ENCODE assay signal across 15 cellular contexts in the genomic region with DNA sequence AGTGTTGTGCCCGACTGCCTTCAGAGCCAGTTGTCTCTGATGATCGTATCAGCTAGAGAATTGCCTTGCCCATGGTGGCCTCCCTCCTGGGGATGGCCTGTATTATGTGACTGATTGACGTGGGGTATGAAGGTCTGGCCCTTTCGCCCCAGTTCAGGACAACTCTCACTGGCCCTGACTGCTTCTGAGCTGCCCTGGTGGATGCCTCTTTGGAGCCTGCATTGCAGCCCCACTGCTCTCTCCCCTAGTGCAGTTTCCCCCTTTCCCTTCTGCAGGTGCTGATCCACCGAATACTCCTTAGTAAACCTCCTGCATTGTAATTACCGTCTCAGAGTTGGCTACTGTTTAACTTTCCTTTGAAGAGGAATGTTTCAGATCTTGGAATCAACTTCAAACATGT. TPM values are rescaled to one million over a fixed set of nuclear protein-coding genes. Genes with fewer than 3 reads are reported as not detected.
DNase-seq lines count a peak whose midpoint lies in the region; ATAC-seq and TF ChIP-seq lines count a peak whose summit lies in the region.
"Had no signal": no experiment of that assay in that cellular context is flagged by ENCODE, and none has a peak within 500 bp of the region (broad histone marks: within the 10 kb centered on the region; RNA-seq: fewer than 3 reads in every experiment).

No MANE protein-coding gene starts in this region.

- ATAC-seq in heart left ventricle (peak; percentile 5 to 45 (median 38)), left ventricle myocardium superior (no peak), WTC11 (peak; percentile 89), HG02981 (IDR thresholded peaks at IDR 0.05; ENCODE audit: unreplicated experiment) (no peak)

- no TSS peak for BruUV-seq in A673 (replicated peaks; lab: Mats Ljungman, UMichigan)

- CTCF ChIA-PET in WTC11 (lab: Charles Lee): interaction anchor here (1.0 to 1.9 kb wide), 4 partner anchors 9 to 38 kb away, joined by 3 to 15 read pairs (median 3); no protein-coding TSS in a partner anchor
- CTCF ChIA-PET in A673 (lab: Charles Lee): interaction anchor here (0.6 to 1.5 kb wide), 3 partner anchors 19 to 183 kb away, joined by 3 to 7 read pairs (median 6); no protein-coding TSS in a partner anchor

- TF ChIP-seq EP300 in transverse colon (IDR thresholded peaks at IDR 0.05; ENCODE audit: low read depth): no peak

- POLR2A ChIA-PET in WTC11 (lab: Charles Lee) (no interaction called here), A673 (lab: Charles Lee; ENCODE audit: low non-redundant PET) (no interaction called here)

- DNase-seq in heart left ventricle: no peak
- DNase-seq in left ventricle myocardium superior: no peak
- no peak for DNase-seq in WTC11 (ENCODE audit: low spot score)
- DNase-seq in left kidney (ENCODE audit: low read depth, low spot score): peak; percentile 51
- no peak for DNase-seq in transverse colon
- no peak for DNase-seq in A673 (ENCODE audit: low spot score)
- no peak for DNase-seq in hepatocyte (ENCODE audit: low spot score)
- DNase-seq: activated CD4-positive, alpha-beta memory T cell treated with anti-CD3 and anti-CD28 coated beads for 36 hours; activated naive CD4-positive, alpha-beta T cell treated with Interleukin-2 at 50 U/mL for 16 hours; DMS79; NCI-H1436; NCI-H69; SW 1271; tibial artery had no signal

- no peak overlapping the region for H3K4me3 ChIP-seq in heart left ventricle
- H3K4me3 ChIP-seq in transverse colon: no peak overlapping the region
- no peak overlapping the region for H3K4me3 ChIP-seq in A673 (ENCODE audit: low read depth, low read length, poor library complexity, severe bottlenecking)
- no peak overlapping the region for H3K4me3 ChIP-seq in hepatocyte
- H3K4me3 ChIP-seq: tibial artery had no signal

- in situ Hi-C loops in transverse colon (cut with MboI; ENCODE audit: low pct_ligation_motif_present in 1 of 4, low pct_unique_long_range_greater_than_20kb in 1 of 4, low sequenced_read_pairs in 3 of 4): no loop called here

- H3K4me1 ChIP-seq in heart left ventricle (peaks cover 0 to 17% (median 4%) of the 10 kb centered on the region in 12 donors), transverse colon (peaks cover 0 to 11% (median 0%) of the 10 kb centered on the region in 4 donors), A673 (ENCODE audit: insufficient read depth, low read length, poor library complexity, severe bottlenecking) (peaks cover 26% of the 10 kb centered on the region), hepatocyte (ENCODE audit: insufficient read depth) (no peaks in the 10 kb centered on the region)

- H3K9me3 Mint-ChIP-seq in WTC11: no peaks in the 10 kb centered on the region
- H3K9me3 Mint-ChIP-seq: activated CD4-positive, alpha-beta memory T cell treated with anti-CD3 and anti-CD28 coated beads for 36 hours had no signal

- H3K27ac Mint-ChIP-seq in WTC11: no peak overlapping the region
- H3K27ac Mint-ChIP-seq: activated CD4-positive, alpha-beta memory T cell treated with anti-CD3 and anti-CD28 coated beads for 36 hours had no signal

- H4K20me1 ChIP-seq in hepatocyte (ENCODE audit: insufficient read depth, poor library complexity, severe bottlenecking): no peaks in the 10 kb centered on the region

- H3K36me3 ChIP-seq in heart left ventricle (no peaks in the 10 kb centered on the region), transverse colon (no peaks in the 10 kb centered on the region), A673 (ENCODE audit: insufficient read depth, low read length, poor library complexity, severe bottlenecking) (no peaks in the 10 kb centered on the region), hepatocyte (replicated peaks; ENCODE audit: insufficient read depth, low read depth) (no peaks in the 10 kb centered on the region)
- H3K36me3 ChIP-seq: tibial artery had no signal

- TF ChIP-seq POLR2A in heart left ventricle (IDR thresholded peaks at IDR 0.05) (no peak), transverse colon (IDR thresholded peaks at IDR 0.05) (no peak)

- H3K4me1 Mint-ChIP-seq in WTC11: peaks cover 23% of the 10 kb centered on the region

- H3K36me3 Mint-ChIP-seq in WTC11: no peaks in the 10 kb centered on the region

- H3K27ac ChIP-seq in heart left ventricle: peak overlapping the region; percentile 38 to 76 (median 62)
- peak overlapping the region in 3 of 4 donors; percentile 2 to 48 (median 13) for H3K27ac ChIP-seq in transverse colon
- no peak overlapping the region for H3K27ac ChIP-seq in A673 (ENCODE audit: low read depth, low read length, poor library complexity, severe bottlenecking)
- H3K27ac ChIP-seq in hepatocyte: no peak overlapping the region
- H3K27ac ChIP-seq: tibial artery had no signal

- intact Hi-C loops in heart left ventricle (cut with DNase I): no loop called here
- intact Hi-C loops in left ventricle myocardium superior (cut with micrococcal nuclease): no loop called here
- intact Hi-C loops in transverse colon (cut with DNase I; ENCODE audit: low total_unique reads): no loop called here
- intact Hi-C loops in A673 (cut with micrococcal nuclease; ENCODE audit: unreplicated experiment): no loop called here

- H3K27me3 ChIP-seq in heart left ventricle (no peaks in the 10 kb centered on the region), transverse colon (no peaks in the 10 kb centered on the region), A673 (replicated peaks; ENCODE audit: insufficient read depth, low read depth, low read length, poor library complexity) (no peaks in the 10 kb centered on the region), hepatocyte (no peaks in the 10 kb centered on the region)
- H3K27me3 ChIP-seq: tibial artery had no signal

- no peaks in the 10 kb centered on the region for H3K9me2 ChIP-seq in hepatocyte (replicated peaks; ENCODE audit: insufficient read depth)

- WGBS in heart left ventricle, 4 donors: 57 to 64% (median 61%) methylated on average over 6 of the region's 6 CpGs
- WGBS in transverse colon (ENCODE audit: low coverage in 1 of 2), 2 donors: 40 to 48% methylated on average over 1 to 6 of the region's 6 CpGs
- 70% methylated on average over 6 of the region's 6 CpGs for WGBS in hepatocyte (ENCODE audit: low lambda C conversion rate, missing lambda C conversion rate)

- H3K79me2 ChIP-seq in hepatocyte: no peaks in the 10 kb centered on the region

- no peaks in the 10 kb centered on the region for H3K27me3 Mint-ChIP-seq in WTC11 (ENCODE audit: low read depth)
- H3K27me3 Mint-ChIP-seq: activated CD4-positive, alpha-beta memory T cell treated with anti-CD3 and anti-CD28 coated beads for 36 hours had no signal

- no peak overlapping the region for H3K4me2 ChIP-seq in hepatocyte

- H3K9me3 ChIP-seq in heart left ventricle (peaks cover 0 to 7% (median 0%) of the 10 kb centered on the region in 12 donors), transverse colon (no peaks in the 10 kb centered on the region), A673 (ENCODE audit: low read depth, low read length, poor library complexity, severe bottlenecking) (peaks cover 6% of the 10 kb centered on the region), hepatocyte (ENCODE audit: low read depth) (no peaks in the 10 kb centered on the region)
- H3K9me3 ChIP-seq: tibial artery had no signal

- TF ChIP-seq CTCF in heart left ventricle (IDR thresholded peaks at IDR 0.05) (no peak), WTC11 (IDR thresholded peaks at IDR 0.05) (no peak), transverse colon (IDR thresholded peaks at IDR 0.05) (no peak), A673 (conservative IDR thresholded peaks at IDR 0.05; ENCODE audit: low read depth, low read length) (no peak), hepatocyte (IDR thresholded peaks at IDR 0.05; ENCODE audit: poor library complexity) (no peak)

- H3K4me3 Mint-ChIP-seq in WTC11: no peak overlapping the region
- H3K4me3 Mint-ChIP-seq: activated CD4-positive, alpha-beta memory T cell treated with anti-CD3 and anti-CD28 coated beads for 36 hours had no signal

- no peak overlapping the region for H2AFZ ChIP-seq in hepatocyte

TF ChIP-seq in WTC11, 78 proteins besides CTCF, POLR2A, EP300 and RAD21 (continues in another document):
- TF ChIP-seq, protein P1, sequence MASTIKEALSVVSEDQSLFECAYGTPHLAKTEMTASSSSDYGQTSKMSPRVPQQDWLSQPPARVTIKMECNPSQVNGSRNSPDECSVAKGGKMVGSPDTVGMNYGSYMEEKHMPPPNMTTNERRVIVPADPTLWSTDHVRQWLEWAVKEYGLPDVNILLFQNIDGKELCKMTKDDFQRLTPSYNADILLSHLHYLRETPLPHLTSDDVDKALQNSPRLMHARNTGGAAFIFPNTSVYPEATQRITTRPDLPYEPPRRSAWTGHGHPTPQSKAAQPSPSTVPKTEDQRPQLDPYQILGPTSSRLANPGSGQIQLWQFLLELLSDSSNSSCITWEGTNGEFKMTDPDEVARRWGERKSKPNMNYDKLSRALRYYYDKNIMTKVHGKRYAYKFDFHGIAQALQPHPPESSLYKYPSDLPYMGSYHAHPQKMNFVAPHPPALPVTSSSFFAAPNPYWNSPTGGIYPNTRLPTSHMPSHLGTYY (CRISPR knock-in tag; IDR thresholded peaks at IDR 0.05): no peak
- TF ChIP-seq, protein P2, sequence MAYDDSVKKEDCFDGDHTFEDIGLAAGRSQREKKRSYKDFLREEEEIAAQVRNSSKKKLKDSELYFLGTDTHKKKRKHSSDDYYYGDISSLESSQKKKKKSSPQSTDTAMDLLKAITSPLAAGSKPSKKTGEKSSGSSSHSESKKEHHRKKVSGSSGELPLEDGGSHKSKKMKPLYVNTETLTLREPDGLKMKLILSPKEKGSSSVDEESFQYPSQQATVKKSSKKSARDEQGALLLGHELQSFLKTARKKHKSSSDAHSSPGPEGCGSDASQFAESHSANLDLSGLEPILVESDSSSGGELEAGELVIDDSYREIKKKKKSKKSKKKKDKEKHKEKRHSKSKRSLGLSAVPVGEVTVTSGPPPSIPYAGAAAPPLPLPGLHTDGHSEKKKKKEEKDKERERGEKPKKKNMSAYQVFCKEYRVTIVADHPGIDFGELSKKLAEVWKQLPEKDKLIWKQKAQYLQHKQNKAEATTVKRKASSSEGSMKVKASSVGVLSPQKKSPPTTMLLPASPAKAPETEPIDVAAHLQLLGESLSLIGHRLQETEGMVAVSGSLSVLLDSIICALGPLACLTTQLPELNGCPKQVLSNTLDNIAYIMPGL (CRISPR knock-in tag; IDR thresholded peaks at IDR 0.05): no peak
- TF ChIP-seq ZBTB21 (CRISPR knock-in tag; IDR thresholded peaks at IDR 0.05; ENCODE audit: borderline replicate concordance): no peak

RNA-seq across cellular contexts. Expression of a gene that starts 18.2 kb away (rescaled TPM):
- total RNA-seq in heart left ventricle (10 to 100 TPM in 7 of 9 donors, 1 to 10 TPM in 2; 6.9 to 30.5 (median 14.5) TPM), left ventricle myocardium superior (7.6 TPM), WTC11 (2021) (3.5 to 4.5 TPM (median 4.0 TPM) in 3 replicates), transverse colon (1 to 10 TPM; 1.9 to 7.4 (median 4.8) TPM), A673 (2021) (8.7 and 8.8 TPM in 2 replicates), hepatocyte (7.3 and 8.2 TPM in 2 replicates)
- polyA plus RNA-seq in heart left ventricle (1 to 10 TPM; 1.9 to 9.3 TPM), hepatocyte (3.0 and 4.7 TPM in 2 replicates)

Comparison
In these comparisons a context has a peak if more than half of its experiments do, and no peak if none do; other contexts are left out.
1. ATAC-seq: peak in heart left ventricle (4 of 4) and WTC11 (single experiment); none in left ventricle myocardium superior (single experiment) and HG02981 (single experiment).
2. H3K27ac ChIP-seq: peak in heart left ventricle (12 of 12) and transverse colon (3 of 4); none in A673 (single experiment) and hepatocyte (single experiment).